Comparison of ENCODE assay signal across 6 cellular contexts in genomic region chr22:19446603-19447387, GRCh38. TPM values are rescaled to one million over a fixed set of nuclear protein-coding genes. Genes with fewer than 3 reads are reported as not detected.
DNase-seq lines count a peak whose midpoint lies in the region; ATAC-seq and TF ChIP-seq lines count a peak whose summit lies in the region.

No MANE protein-coding gene starts in this region.

- ATAC-seq in CD8-positive, alpha-beta T cell, result no peak

- peaks cover 27% of the 10 kb centered on the region for H3K4me1 ChIP-seq in CD8-positive, alpha-beta T cell (ENCODE audit: insufficient read depth, low read length)
- peaks cover 3 to 27% (median 25%) of the 10 kb centered on the region in 5 donors for H3K4me1 ChIP-seq in subcutaneous abdominal adipose tissue (ENCODE audit: control insufficient read depth in 5 of 5, insufficient read depth in 5 of 5, low read length in 5 of 5)

- CTCF ChIA-PET in CD8-positive, alpha-beta T cell (lab: Charles Lee), result interaction anchor here (1.1 to 1.4 kb wide), 4 partner anchors 11 to 302 kb away, joined by 3 to 5 read pairs (median 4); partner anchors contain the start of gene ESS2

- intact Hi-C loops in CD8-positive, alpha-beta T cell (cut with DNase I, micrococcal nuclease), result loop anchor here (1.0 to 10.0 kb wide), 5 partner anchors 14 to 324 kb away; partner anchors contain the start of genes CDC45 (in 2 of the 2), MRPL40 (in 2 of the 2), UFD1 (in 2 of the 2) and CLTCL1 (in 1 of the 2)

- POLR2A ChIA-PET in CD8-positive, alpha-beta T cell (lab: Charles Lee), result interaction anchor here (0.6 to 2.4 kb wide), 7 partner anchors 8 to 31 kb away, joined by 3 to 28 read pairs (median 3); partner anchors contain the start of genes HIRA and MRPL40

- peaks cover 7% of the 10 kb centered on the region for H3K36me3 ChIP-seq in CD8-positive, alpha-beta T cell (ENCODE audit: insufficient read depth, low read length)
- H3K36me3 ChIP-seq in subcutaneous abdominal adipose tissue (ENCODE audit: control insufficient read depth in 5 of 5, insufficient read depth in 5 of 5, low read length in 5 of 5), result peaks cover 5 to 41% (median 21%) of the 10 kb centered on the region in 5 donors

- peak overlapping the region; percentile 93 for H3K27ac Mint-ChIP-seq in CD8-positive, alpha-beta T cell

- DNase-seq in CD8-positive, alpha-beta T cell, result no peak
- DNase-seq in NCI-H146 (lab: John Stamatoyannopoulos, UW) (peak; percentile 66), foreskin fibroblast (no peak), GM10266 (ENCODE audit: extremely low spot score) (no peak), SIG-M5 treated with dmso at 0.1 percent for 504 hours (lab: John Stamatoyannopoulos, UW; ENCODE audit: unreplicated experiment) (no peak)

- peak overlapping the region; percentile 92 for H3K27ac ChIP-seq in CD8-positive, alpha-beta T cell (ENCODE audit: low read depth, low read length)
- H3K27ac ChIP-seq in subcutaneous abdominal adipose tissue (ENCODE audit: low read depth, low read length), result peak overlapping the region; percentile 80

- no peak for TF ChIP-seq CTCF in CD8-positive, alpha-beta T cell (IDR thresholded peaks at IDR 0.05)
- no peak for TF ChIP-seq CTCF in foreskin fibroblast (IDR thresholded peaks at IDR 0.05; ENCODE audit: low read depth, low read length)
- no peak for TF ChIP-seq CTCF in GM10266 (IDR thresholded peaks at IDR 0.05; ENCODE audit: control insufficient read depth, insufficient read depth, low read depth, missing control alignments)

- no peaks in the 10 kb centered on the region for H3K27me3 Mint-ChIP-seq in CD8-positive, alpha-beta T cell (ENCODE audit: low read depth)

- H3K9me3 ChIP-seq in CD8-positive, alpha-beta T cell (ENCODE audit: low read length), result no peaks in the 10 kb centered on the region
- H3K9me3 ChIP-seq in subcutaneous abdominal adipose tissue (ENCODE audit: control insufficient read depth in 5 of 5, low read length in 5 of 5), result no peaks in the 10 kb centered on the region

- peak overlapping the region; percentile 82 to 94 (median 89) for H3K9ac ChIP-seq in subcutaneous abdominal adipose tissue (ENCODE audit: low read length in 5 of 5)

- H3K36me3 Mint-ChIP-seq in CD8-positive, alpha-beta T cell, result peaks cover 51% of the 10 kb centered on the region

- peak overlapping the region; percentile 92 for H3K4me3 Mint-ChIP-seq in CD8-positive, alpha-beta T cell

- peaks cover 45% of the 10 kb centered on the region for H3K4me1 Mint-ChIP-seq in CD8-positive, alpha-beta T cell (ENCODE audit: low read depth)

- no peaks in the 10 kb centered on the region for H3K27me3 ChIP-seq in CD8-positive, alpha-beta T cell (ENCODE audit: insufficient read depth, low read length)
- no peaks in the 10 kb centered on the region for H3K27me3 ChIP-seq in subcutaneous abdominal adipose tissue (ENCODE audit: control insufficient read depth in 5 of 5, insufficient read depth in 4 of 5, low read length in 5 of 5)

- H3K9me3 Mint-ChIP-seq in CD8-positive, alpha-beta T cell, result no peaks in the 10 kb centered on the region

- H3K4me3 ChIP-seq in CD8-positive, alpha-beta T cell (ENCODE audit: low read depth, low read length), result peak overlapping the region; percentile 93
- H3K4me3 ChIP-seq in foreskin fibroblast (ENCODE audit: low read depth in 1 of 2, low read length in 2 of 2) (peak overlapping the region; percentile 72 to 89), subcutaneous abdominal adipose tissue (ENCODE audit: low read depth in 1 of 5, low read length in 5 of 5) (peak overlapping the region; percentile 71 to 96 (median 84))

RNA-seq across cellular contexts. Expression of gene C22orf39, which starts 0.7 kb away (rescaled TPM):
- 10 to 100 TPM; 31.0 to 34.1 TPM for total RNA-seq in CD8-positive, alpha-beta T cell

RNA-seq across cellular contexts. Expression of gene MRPL40, which starts 14.4 kb away (rescaled TPM):
- total RNA-seq in CD8-positive, alpha-beta T cell, result 10 to 100 TPM in 1 of 2 experiments, 1 to 10 TPM in 1; 9.9 to 10.5 TPM

RNA-seq across cellular contexts. Expression of gene HIRA, which starts 15.3 kb away (rescaled TPM):
- 10 to 100 TPM; 16.1 to 16.7 TPM for total RNA-seq in CD8-positive, alpha-beta T cell

RNA-seq across cellular contexts. Expression of gene UFD1, which starts 32.2 kb away (rescaled TPM):
- total RNA-seq in CD8-positive, alpha-beta T cell, result 10 to 100 TPM; 67.8 to 70.8 TPM

RNA-seq across cellular contexts. Expression of gene CDC45, which starts 32.9 kb away (rescaled TPM):
- 1 to 10 TPM; 1.8 to 2.3 TPM for total RNA-seq in CD8-positive, alpha-beta T cell
